ENCODE assay signal across 26 cellular contexts in genomic region chr3:134833453-134834163, GRCh38. TPM values are rescaled to one million over a fixed set of nuclear protein-coding genes. Genes with fewer than 3 reads are reported as not detected.
DNase-seq lines count a peak whose midpoint lies in the region; ATAC-seq lines count a peak whose summit lies in the region.
"Had no signal": no experiment of that assay in that cellular context is flagged by ENCODE, and none has a peak within 500 bp of the region (broad histone marks: within the 10 kb centered on the region; RNA-seq: fewer than 3 reads in every experiment).

No MANE protein-coding gene starts in this region.

- H3K27me3 Mint-ChIP-seq in activated CD4-positive, alpha-beta T cell treated with anti-CD3 and anti-CD28 coated beads, Interleukin-2, amount 10 ng/mL, durations not matched to agents 24 days and 14 days, result peaks cover 12% of the 10 kb centered on the region

- DNase-seq in mucosa of gallbladder (ENCODE audit: low spot score) (no peak), DMS153 treated with DMSO at 0.1 percent for 48 hours (lab: John Stamatoyannopoulos, UW; ENCODE audit: unreplicated experiment) (no peak)
- no peak for DNase-seq in activated CD4-positive, alpha-beta T cell treated with anti-CD3 and anti-CD28 coated beads, Interleukin-2, amount 10 ng/mL, durations not matched to agents 24 days and 14 days
- DNase-seq: activated CD4-positive, alpha-beta T cell treated with anti-CD3 and anti-CD28 coated beads, Interleukin-2, amount 50 U/mL, for 1 hour; activated CD8-positive, alpha-beta memory T cell treated with anti-CD3 and anti-CD28 coated beads, Interleukin-2, amount 10 ng/mL, durations not matched to agents 7 days and 5 days; activated naive CD4-positive, alpha-beta T cell treated with Interleukin-2 at 50 U/mL for 16 hours; activated T-cell treated with anti-CD3 and anti-CD28 coated beads, Interleukin-2, amount 50 U/mL, for 72 hours; amniotic stem cell; DMS79; effector memory CD4-positive, alpha-beta T cell; foreskin keratinocyte; GF-D8; immature natural killer cell; left lung; MG63; naive B cell; NCI-H2081 treated with DMSO at 0.1 percent for 48 hours; NCI-H82; T-helper 9 cell had no signal

- H3K4me1 Mint-ChIP-seq in activated CD4-positive, alpha-beta T cell treated with anti-CD3 and anti-CD28 coated beads, Interleukin-2, amount 10 ng/mL, durations not matched to agents 24 days and 14 days, result no peaks in the 10 kb centered on the region
- H3K4me1 Mint-ChIP-seq: activated CD8-positive, alpha-beta memory T cell treated with anti-CD3 and anti-CD28 coated beads, Interleukin-2, amount 10 ng/mL, durations not matched to agents 7 days and 5 days; immature natural killer cell; naive B cell had no signal

- no peak overlapping the region for H3K4me3 Mint-ChIP-seq in activated CD4-positive, alpha-beta T cell treated with anti-CD3 and anti-CD28 coated beads, Interleukin-2, amount 10 ng/mL, durations not matched to agents 24 days and 14 days
- H3K4me3 Mint-ChIP-seq: activated CD8-positive, alpha-beta memory T cell treated with anti-CD3 and anti-CD28 coated beads, Interleukin-2, amount 10 ng/mL, durations not matched to agents 7 days and 5 days; activated T-cell treated with anti-CD3 and anti-CD28 coated beads, Interleukin-2, amount 50 U/mL, for 72 hours; immature natural killer cell; naive B cell had no signal

- intact Hi-C loops in activated CD4-positive, alpha-beta T cell treated with anti-CD3 and anti-CD28 coated beads, Interleukin-2, amount 10 ng/mL, durations not matched to agents 24 days and 14 days (cut with micrococcal nuclease), result no loop called here

- H3K36me3 Mint-ChIP-seq in activated CD4-positive, alpha-beta T cell treated with anti-CD3 and anti-CD28 coated beads, Interleukin-2, amount 10 ng/mL, durations not matched to agents 24 days and 14 days (ENCODE audit: low read depth), result no peaks in the 10 kb centered on the region
- H3K36me3 Mint-ChIP-seq: activated CD8-positive, alpha-beta memory T cell treated with anti-CD3 and anti-CD28 coated beads, Interleukin-2, amount 10 ng/mL, durations not matched to agents 7 days and 5 days; immature natural killer cell; naive B cell had no signal

- H3K27ac Mint-ChIP-seq in activated CD4-positive, alpha-beta T cell treated with anti-CD3 and anti-CD28 coated beads, Interleukin-2, amount 10 ng/mL, durations not matched to agents 24 days and 14 days, result no peak overlapping the region
- H3K27ac Mint-ChIP-seq: activated CD8-positive, alpha-beta memory T cell treated with anti-CD3 and anti-CD28 coated beads, Interleukin-2, amount 10 ng/mL, durations not matched to agents 7 days and 5 days; activated T-cell treated with anti-CD3 and anti-CD28 coated beads, Interleukin-2, amount 50 U/mL, for 72 hours; immature natural killer cell had no signal

- ATAC-seq in GM18498 (IDR thresholded peaks at IDR 0.05; ENCODE audit: unreplicated experiment) (peak; percentile 68), GM19351 (IDR thresholded peaks at IDR 0.05; ENCODE audit: unreplicated experiment) (peak; percentile 72), HG02759 (IDR thresholded peaks at IDR 0.05; ENCODE audit: unreplicated experiment) (peak; percentile 62), HG03378 (IDR thresholded peaks at IDR 0.05; ENCODE audit: unreplicated experiment) (peak; percentile 46), GM19328 (IDR thresholded peaks at IDR 0.05; ENCODE audit: unreplicated experiment) (no peak)
- ATAC-seq: A549; activated CD8-positive, alpha-beta memory T cell treated with anti-CD3 and anti-CD28 coated beads, Interleukin-2, amount 10 ng/mL, durations not matched to agents 7 days and 5 days; activated T-cell treated with anti-CD3 and anti-CD28 coated beads, Interleukin-2, amount 50 U/mL, for 72 hours; foreskin keratinocyte; K562; left lung had no signal

- H3K9me3 Mint-ChIP-seq in activated CD4-positive, alpha-beta T cell treated with anti-CD3 and anti-CD28 coated beads, Interleukin-2, amount 10 ng/mL, durations not matched to agents 24 days and 14 days, result no peaks in the 10 kb centered on the region
- H3K9me3 Mint-ChIP-seq: immature natural killer cell had no signal

RNA-seq across cellular contexts. Expression of gene EPHB1, which starts 38.5 kb away (rescaled TPM):
- 2.0 TPM for total RNA-seq in mucosa of gallbladder
- 1.6 and 2.3 TPM in 2 replicates for total RNA-seq in activated CD4-positive, alpha-beta T cell treated with anti-CD3 and anti-CD28 coated beads, Interleukin-2, amount 10 ng/mL, durations not matched to agents 24 days and 14 days
